Comparison of ENCODE assay signal across 14 cellular contexts in genomic region chr1:7224644-7225043, GRCh38.
DNase-seq lines count a peak whose midpoint lies in the region; ATAC-seq, FAIRE-seq and TF ChIP-seq lines count a peak whose summit lies in the region.
"Had no signal": no experiment of that assay in that cellular context is flagged by ENCODE, and none has a peak within 500 bp of the region (broad histone marks: within the 10 kb centered on the region; RNA-seq: fewer than 3 reads in every experiment).

No MANE protein-coding gene starts in this region.

- TF ChIP-seq CTCF in cardiac muscle cell (IDR thresholded peaks at IDR 0.05; ENCODE audit: low read depth, low read length), result peak; percentile 19
- peak; percentile 56 for TF ChIP-seq CTCF in endodermal cell (conservative IDR thresholded peaks at IDR 0.05)

- H3K36me3 Mint-ChIP-seq in endodermal cell (ENCODE audit: low read depth), result no peaks in the 10 kb centered on the region
- H3K36me3 Mint-ChIP-seq: naive B cell had no signal

- H3K4me3 ChIP-seq in cardiac muscle cell (no peak overlapping the region), endodermal cell (ENCODE audit: low read length) (no peak overlapping the region), small intestine (ENCODE audit: low read depth in 1 of 2, low read length in 2 of 2) (no peak overlapping the region)
- H3K4me3 ChIP-seq: gastrocnemius medialis, GM23248 had no signal

- H3K4me3 Mint-ChIP-seq in endodermal cell, result no peak overlapping the region
- H3K4me3 Mint-ChIP-seq: naive B cell had no signal

- DNase-seq in cardiac muscle cell (ENCODE audit: low read depth in 1 of 2, low spot score in 1 of 2), result peak in 1 of 2 donors; percentile 12
- no peak for DNase-seq in Right ventricle myocardium inferior (ENCODE audit: missing footprints)
- peak; percentile 89 for DNase-seq in NCI-H345 (lab: John Stamatoyannopoulos, UW)
- peak; percentile 81 for DNase-seq in endodermal cell
- peak; percentile 47 for DNase-seq in small intestine
- no peak for DNase-seq in AG08395 (ENCODE audit: low spot score)
- no peak for DNase-seq in activated CD8-positive, alpha-beta memory T cell treated with anti-CD3 and anti-CD28 coated beads, Interleukin-2, amount 50 U/mL, for 4 hours
- DNase-seq: C1 segment of cervical spinal cord; gastrocnemius medialis; GM23248; naive B cell; stimulated activated CD4-positive, alpha-beta T cell treated with anti-CD3 and anti-CD28 coated beads, Interleukin-1b, Interleukin-23, amount 100 ng/mL, for 48 hours had no signal

- no peaks in the 10 kb centered on the region for H3K9me3 Mint-ChIP-seq in endodermal cell

- no peaks in the 10 kb centered on the region for H3K4me1 Mint-ChIP-seq in endodermal cell
- H3K4me1 Mint-ChIP-seq: naive B cell had no signal

- ATAC-seq in Right ventricle myocardium inferior (no peak), GM18519 (IDR thresholded peaks at IDR 0.05; ENCODE audit: low FRiP score, unreplicated experiment) (no peak)

- no peak for FAIRE-seq in small intestine (lab: Jason Lieb, UNC)
- FAIRE-seq: astrocyte had no signal

- H3K27me3 ChIP-seq in cardiac muscle cell, result no peaks in the 10 kb centered on the region
- H3K27me3 ChIP-seq in endodermal cell (ENCODE audit: control insufficient read depth, insufficient read depth, low read length, poor library complexity, severe bottlenecking), result no peaks in the 10 kb centered on the region
- no peaks in the 10 kb centered on the region for H3K27me3 ChIP-seq in small intestine (ENCODE audit: control insufficient read depth in 2 of 2, insufficient read depth in 2 of 2, low read length in 2 of 2)
- H3K27me3 ChIP-seq: gastrocnemius medialis had no signal

- H3K27ac ChIP-seq in cardiac muscle cell (no peak overlapping the region), endodermal cell (ENCODE audit: low read depth, low read length) (no peak overlapping the region), small intestine (ENCODE audit: low read depth in 1 of 2, low read length in 1 of 2) (no peak overlapping the region)
- H3K27ac ChIP-seq: gastrocnemius medialis had no signal

- H3K4me1 ChIP-seq in cardiac muscle cell (ENCODE audit: low read depth) (no peaks in the 10 kb centered on the region), endodermal cell (ENCODE audit: control insufficient read depth, insufficient read depth, low read length) (no peaks in the 10 kb centered on the region), small intestine (ENCODE audit: control insufficient read depth in 2 of 2, insufficient read depth in 1 of 2, low read depth in 1 of 2, low read length in 1 of 2) (no peaks in the 10 kb centered on the region)
- H3K4me1 ChIP-seq: gastrocnemius medialis had no signal

- H3K9ac ChIP-seq in endodermal cell (ENCODE audit: extremely low read depth, low read length, poor library complexity, severe bottlenecking), result no peak overlapping the region
- H3K9ac ChIP-seq: GM23248 had no signal

- no peaks in the 10 kb centered on the region for H3K27me3 Mint-ChIP-seq in endodermal cell (ENCODE audit: insufficient read depth)

- no peaks in the 10 kb centered on the region for H3K36me3 ChIP-seq in cardiac muscle cell
- H3K36me3 ChIP-seq in endodermal cell (ENCODE audit: control insufficient read depth, insufficient read depth, low read length), result no peaks in the 10 kb centered on the region
- H3K36me3 ChIP-seq in small intestine (ENCODE audit: control insufficient read depth in 2 of 2, insufficient read depth in 2 of 2, low read length in 2 of 2), result no peaks in the 10 kb centered on the region
- H3K36me3 ChIP-seq: gastrocnemius medialis had no signal

- no peak overlapping the region for H3K27ac Mint-ChIP-seq in endodermal cell
- H3K27ac Mint-ChIP-seq: naive B cell had no signal

- WGBS in endodermal cell (ENCODE audit: insufficient coverage in 1 of 2, insufficient read length in 1 of 2), 2 experiments, result 82 to 87% methylated on average over 6 to 13 of the region's 13 CpGs
- 59 to 76% (median 59%) methylated on average over 13 of the region's 13 CpGs for WGBS in small intestine, 3 donors

- intact Hi-C loops in Right ventricle myocardium inferior (cut with DNase I), result loop anchor here (5.0 kb wide), 1 partner anchor 423 kb away; no protein-coding TSS in a partner anchor

- no peaks in the 10 kb centered on the region for H3K9me3 ChIP-seq in cardiac muscle cell (ENCODE audit: low read depth)
- no peaks in the 10 kb centered on the region for H3K9me3 ChIP-seq in endodermal cell (ENCODE audit: control insufficient read depth, low read length)
- no peaks in the 10 kb centered on the region for H3K9me3 ChIP-seq in small intestine (ENCODE audit: control insufficient read depth, low read depth)
- H3K9me3 ChIP-seq: gastrocnemius medialis had no signal

Comparison
In these comparisons a context has a peak if more than half of its experiments do, and no peak if none do; other contexts are left out.
1. DNase-seq: peak in NCI-H345 (single experiment), endodermal cell (single experiment) and small intestine (single experiment); none in Right ventricle myocardium inferior (single experiment), AG08395 (single experiment) and activated CD8-positive, alpha-beta memory T cell treated with anti-CD3 and anti-CD28 coated beads, Interleukin-2, amount 50 U/mL, for 4 hours (single experiment).